ENCODE assay signal across 19 cellular contexts in genomic region chr2:236867441-236868260, GRCh38.
DNase-seq lines count a peak whose midpoint lies in the region; ATAC-seq and TF ChIP-seq lines count a peak whose summit lies in the region.
"Had no signal": no experiment of that assay in that cellular context is flagged by ENCODE, and none has a peak within 500 bp of the region (broad histone marks: within the 10 kb centered on the region; RNA-seq: fewer than 3 reads in every experiment).

No MANE protein-coding gene starts in this region.

- H3K4me1 ChIP-seq in SJSA1 (replicated peaks) (peaks cover 54% of the 10 kb centered on the region), thyroid gland (peaks cover 0 to 6% of the 10 kb centered on the region in 2 donors)
- H3K4me1 ChIP-seq: HAP-1, right lobe of liver had no signal

- no peaks in the 10 kb centered on the region for H3K27me3 ChIP-seq in SJSA1 (replicated peaks)
- H3K27me3 ChIP-seq in thyroid gland, result no peaks in the 10 kb centered on the region
- H3K27me3 ChIP-seq: BLaER1, right lobe of liver had no signal

- H3K9me3 ChIP-seq in SJSA1 (replicated peaks) (peaks cover 5% of the 10 kb centered on the region; the same call in 1 of the 2 replicates), thyroid gland (no peaks in the 10 kb centered on the region)
- H3K9me3 ChIP-seq: HAP-1, right lobe of liver had no signal

- TF ChIP-seq POLR2A in thyroid gland (IDR thresholded peaks at IDR 0.05) (no peak), GM18505 (IDR thresholded peaks at IDR 0.05; ENCODE audit: borderline replicate concordance, extremely low read depth, insufficient read depth, insufficient read length) (no peak)

- no peak for ATAC-seq in GM18505 (IDR thresholded peaks at IDR 0.05; ENCODE audit: unreplicated experiment)
- ATAC-seq: activated CD8-positive, alpha-beta T cell treated with anti-CD3 and anti-CD28 coated beads for 36 hours; activated naive CD8-positive, alpha-beta T cell treated with anti-CD3 and anti-CD28 coated beads, Interleukin-2, amount 50 U/mL, for 24 hours; left cardiac atrium; right lobe of liver had no signal

- H3K4me3 ChIP-seq in SJSA1 (no peak overlapping the region), thyroid gland (replicated peaks in 1 of 3) (no peak overlapping the region)
- H3K4me3 ChIP-seq: BLaER1, HAP-1, right lobe of liver had no signal

- no peak for TF ChIP-seq CTCF in thyroid gland (IDR thresholded peaks at IDR 0.05)

- WGBS in thyroid gland, 2 donors, result 85 to 94% methylated on average over 12 of the region's 12 CpGs

- H3K36me3 ChIP-seq in SJSA1 (no peaks in the 10 kb centered on the region), thyroid gland (no peaks in the 10 kb centered on the region)
- H3K36me3 ChIP-seq: BLaER1, HAP-1, right lobe of liver, WERI-Rb-1 had no signal

- intact Hi-C loops in thyroid gland (cut with DNase I), result no loop called here

- DNase-seq in EH (ENCODE audit: low read depth) (peak; percentile 95), SJSA1 (ENCODE audit: low read depth in 1 of 2, low spot score in 2 of 2) (peak; percentile 74 to 85), fibroblast of gingiva (ENCODE audit: low read depth) (peak; percentile 64), renal cortical epithelial cell (ENCODE audit: low read depth) (peak; percentile 10), NCI-H1092 treated with DMSO at 0.1 percent for 48 hours (lab: John Stamatoyannopoulos, UW) (no peak), thyroid gland (no peak)
- DNase-seq: activated CD8-positive, alpha-beta T cell treated with anti-CD3 and anti-CD28 coated beads for 36 hours; activated naive CD8-positive, alpha-beta T cell treated with anti-CD3 and anti-CD28 coated beads, Interleukin-2, amount 50 U/mL, for 24 hours; effector memory CD4-positive, alpha-beta T cell; left cardiac atrium; NCI-H1694; NCI-H345; NK-92 treated with Interleukin-12 subunit alpha and Interleukin-12 subunit beta, amount 100 ng/mL, for 24 hours; Right ventricle myocardium superior; WERI-Rb-1 had no signal

- H3K27ac ChIP-seq in SJSA1 (peak overlapping the region; percentile 76), thyroid gland (no peak overlapping the region)
- H3K27ac ChIP-seq: BLaER1, right lobe of liver, WERI-Rb-1 had no signal

Comparison
In these comparisons a context has a peak if more than half of its experiments do, and no peak if none do; other contexts are left out.
1. DNase-seq: peak in EH (single experiment), SJSA1 (2 of 2), fibroblast of gingiva (single experiment) and renal cortical epithelial cell (single experiment); none in NCI-H1092 treated with DMSO at 0.1 percent for 48 hours (single experiment) and thyroid gland (0 of 2).